In the genomic region with DNA sequence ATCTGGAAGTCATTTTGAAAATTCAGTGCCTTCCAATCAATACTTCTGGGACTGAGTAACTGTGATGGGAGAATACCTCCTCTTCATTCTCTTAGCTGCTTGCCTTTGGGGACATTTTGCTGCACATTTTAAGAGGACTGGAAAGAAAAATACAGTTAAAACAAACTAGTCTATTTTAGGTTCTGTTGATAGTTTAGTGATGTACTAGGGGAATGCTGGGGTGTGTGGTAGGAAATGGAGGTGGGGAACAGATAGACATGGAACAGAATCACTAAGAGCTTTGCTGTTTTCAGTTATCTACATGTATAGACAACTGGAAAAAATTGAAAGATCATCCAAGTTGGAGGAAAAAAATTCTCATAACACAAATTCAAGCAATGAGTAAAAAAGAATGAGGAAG, we compare ENCODE assay signal across 21 cellular contexts.
"Had no signal": no experiment of that assay in that cellular context is flagged by ENCODE, and none has a peak within 500 bp of the region (broad histone marks: within the 10 kb centered on the region; RNA-seq: fewer than 3 reads in every experiment).

No MANE protein-coding gene starts in this region.

- H3K9me3 ChIP-seq: neutrophil, right lobe of liver, upper lobe of left lung had no signal

- H3K4me3 ChIP-seq: coronary artery, right lobe of liver, upper lobe of left lung had no signal

- H3K4me1 ChIP-seq: right lobe of liver had no signal

- DNase-seq: activated CD8-positive, alpha-beta memory T cell treated with anti-CD3 and anti-CD28 coated beads, Interleukin-2, amount 10 ng/mL, durations not matched to agents 7 days and 5 days; activated CD8-positive, alpha-beta T cell treated with anti-CD3 and anti-CD28 coated beads, Interleukin-2, amount 10 ng/mL, durations not matched to agents 7 days and 5 days; cerebellar nuclear complex; effector memory CD8-positive, alpha-beta T cell; foreskin fibroblast; hippocampal formation; left cardiac atrium; left ventricle myocardium superior; nephron progenitor cell; right lobe of liver; stimulated activated CD4-positive, alpha-beta T cell treated with anti-CD3 and anti-CD28 coated beads, Interleukin-2, amount 100 ng/mL, for 48 hours; stimulated activated naive CD8-positive, alpha-beta T cell treated with anti-CD3 and anti-CD28 coated beads, Interleukin-15, amount 100 ng/mL, for 72 hours; substantia nigra; SW 1271; T-helper 2 cell; upper lobe of left lung had no signal

- H3K27ac Mint-ChIP-seq: activated CD8-positive, alpha-beta memory T cell treated with anti-CD3 and anti-CD28 coated beads, Interleukin-2, amount 10 ng/mL, durations not matched to agents 7 days and 5 days; activated CD8-positive, alpha-beta T cell treated with anti-CD3 and anti-CD28 coated beads, Interleukin-2, amount 10 ng/mL, durations not matched to agents 7 days and 5 days; activated naive CD8-positive, alpha-beta T cell; activated T-helper 2 cell treated with anti-CD3 and anti-CD28 coated beads, Interferon-gamma antibody, Interleukin-2, Interleukin-4, amounts not matched to agents 10 μg/mL and 5 μg/mL and 100 μg/mL, durations not matched to agents 14 hours and 24 hours and 36 hours; nephron progenitor cell had no signal

- ATAC-seq: activated CD8-positive, alpha-beta memory T cell treated with anti-CD3 and anti-CD28 coated beads, Interleukin-2, amount 10 ng/mL, durations not matched to agents 7 days and 5 days; activated CD8-positive, alpha-beta T cell treated with anti-CD3 and anti-CD28 coated beads, Interleukin-2, amount 10 ng/mL, durations not matched to agents 7 days and 5 days; effector memory CD8-positive, alpha-beta T cell; esophagus mucosa; left cardiac atrium; left ventricle myocardium superior; right lobe of liver; stimulated activated naive CD8-positive, alpha-beta T cell treated with anti-CD3 and anti-CD28 coated beads, Interleukin-15, amount 100 ng/mL, for 72 hours had no signal

- H3K4me3 Mint-ChIP-seq: activated CD8-positive, alpha-beta memory T cell treated with anti-CD3 and anti-CD28 coated beads, Interleukin-2, amount 10 ng/mL, durations not matched to agents 7 days and 5 days; activated CD8-positive, alpha-beta T cell treated with anti-CD3 and anti-CD28 coated beads, Interleukin-2, amount 10 ng/mL, durations not matched to agents 7 days and 5 days; activated naive CD8-positive, alpha-beta T cell; nephron progenitor cell; stimulated activated naive CD8-positive, alpha-beta T cell treated with anti-CD3 and anti-CD28 coated beads, Interleukin-15, amount 100 ng/mL, for 72 hours had no signal

- H3K27me3 ChIP-seq: neutrophil, right lobe of liver, upper lobe of left lung had no signal

- H3K27ac ChIP-seq: coronary artery, neutrophil, right lobe of liver, upper lobe of left lung had no signal

- H3K9me3 Mint-ChIP-seq: effector memory CD8-positive, alpha-beta T cell had no signal

- H3K27me3 Mint-ChIP-seq: activated CD8-positive, alpha-beta memory T cell treated with anti-CD3 and anti-CD28 coated beads, Interleukin-2, amount 10 ng/mL, durations not matched to agents 7 days and 5 days; activated naive CD8-positive, alpha-beta T cell; effector memory CD8-positive, alpha-beta T cell; stimulated activated naive CD8-positive, alpha-beta T cell treated with anti-CD3 and anti-CD28 coated beads, Interleukin-15, amount 100 ng/mL, for 72 hours had no signal

- H3K36me3 ChIP-seq: neutrophil, upper lobe of left lung had no signal
